Comparison of ENCODE assay signal across 8 cellular contexts in the genomic region with DNA sequence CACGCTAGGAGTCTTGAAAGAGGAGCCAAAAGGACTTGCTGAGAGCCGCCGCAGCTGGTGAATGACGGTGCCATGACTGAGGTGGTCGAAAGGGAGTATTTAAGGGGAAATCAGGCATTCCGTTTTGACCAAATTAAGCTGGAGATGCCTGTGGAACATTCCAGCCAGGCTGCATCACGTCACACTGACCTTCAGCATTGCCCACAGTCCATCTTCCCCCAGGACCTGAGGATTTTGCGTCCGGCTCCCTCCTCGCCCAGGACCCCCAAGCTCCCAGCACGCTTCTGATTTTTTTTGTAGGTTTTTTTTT. TPM values are rescaled to one million over a fixed set of nuclear protein-coding genes. Genes with fewer than 3 reads are reported as not detected.
DNase-seq lines count a peak whose midpoint lies in the region; ATAC-seq and TF ChIP-seq lines count a peak whose summit lies in the region.

No MANE protein-coding gene starts in this region.

- H3K27ac Mint-ChIP-seq in IgD-negative memory B cell = peak overlapping the region in 1 of 3 donors; percentile 25
- peak overlapping the region; percentile 76 to 89 for H3K27ac Mint-ChIP-seq in effector memory CD8-positive, alpha-beta T cell

- H3K4me3 ChIP-seq in AG10803 (ENCODE audit: low read length) = peak overlapping the region; percentile 50

- H3K4me1 Mint-ChIP-seq in IgD-negative memory B cell = peaks cover 0 to 4% (median 2%) of the 10 kb centered on the region in 3 donors
- H3K4me1 Mint-ChIP-seq in effector memory CD8-positive, alpha-beta T cell (ENCODE audit: low read depth in 2 of 2) = peaks cover 13 to 18% of the 10 kb centered on the region in 2 donors

- ATAC-seq in effector memory CD8-positive, alpha-beta T cell (replicated peaks) = no peak
- ATAC-seq in omental fat pad (ENCODE audit: low FRiP score) (peak; percentile 13), HG03469 (IDR thresholded peaks at IDR 0.05; ENCODE audit: unreplicated experiment) (no peak), HG02571 (IDR thresholded peaks at IDR 0.05; ENCODE audit: unreplicated experiment) (no peak)

- H3K27me3 Mint-ChIP-seq in IgD-negative memory B cell = peaks cover 2% of the 10 kb centered on the region
- no peaks in the 10 kb centered on the region for H3K27me3 Mint-ChIP-seq in effector memory CD8-positive, alpha-beta T cell

- TF ChIP-seq CTCF in AG10803 (conservative IDR thresholded peaks at IDR 0.05; ENCODE audit: low read length) (no peak), omental fat pad (IDR thresholded peaks at IDR 0.05) (no peak)

- DNase-seq in AG10803 (ENCODE audit: low read depth) (peak; percentile 64), omental fat pad (ENCODE audit: low spot score) (no peak), activated gamma-delta T cell (lab: John Stamatoyannopoulos, UW) (no peak), NCI-H2081 (lab: John Stamatoyannopoulos, UW) (no peak)
- DNase-seq in effector memory CD8-positive, alpha-beta T cell = no peak

- H3K9me3 Mint-ChIP-seq in IgD-negative memory B cell = no peaks in the 10 kb centered on the region
- no peaks in the 10 kb centered on the region for H3K9me3 Mint-ChIP-seq in effector memory CD8-positive, alpha-beta T cell

- peak overlapping the region; percentile 76 to 93 (median 86) for H3K4me3 Mint-ChIP-seq in IgD-negative memory B cell
- H3K4me3 Mint-ChIP-seq in effector memory CD8-positive, alpha-beta T cell = peak overlapping the region; percentile 89 to 94

- H3K36me3 Mint-ChIP-seq in IgD-negative memory B cell = no peaks in the 10 kb centered on the region
- H3K36me3 Mint-ChIP-seq in effector memory CD8-positive, alpha-beta T cell (ENCODE audit: insufficient read depth) = peaks cover 28% of the 10 kb centered on the region

RNA-seq across cellular contexts. Expression of a gene that starts 12.0 kb away (rescaled TPM):
- 31.8 TPM for polyA plus RNA-seq in IgD-negative memory B cell
- total RNA-seq in omental fat pad = 10 to 100 TPM; 19.2 to 49.7 (median 26.8) TPM

RNA-seq across cellular contexts. Expression of a gene that starts 25.8 kb away (rescaled TPM):
- polyA plus RNA-seq in IgD-negative memory B cell = 0.48 TPM
- 1 to 10 TPM in 2 of 4 donors, under 1 TPM in 2; 0.56 to 2.2 (median 1.1) TPM for total RNA-seq in omental fat pad

RNA-seq across cellular contexts. Expression of a gene that starts 30.5 kb away (rescaled TPM):
- polyA plus RNA-seq in IgD-negative memory B cell = not detected
- total RNA-seq in omental fat pad = under 1 TPM; 0.12 to 0.47 (median 0.39) TPM

RNA-seq across cellular contexts. Expression of a gene that starts 35.4 kb away (rescaled TPM):
- 40.3 TPM for polyA plus RNA-seq in IgD-negative memory B cell
- total RNA-seq in omental fat pad = 10 to 100 TPM; 19.5 to 90.5 (median 31.5) TPM
